Comparison of ENCODE assay signal across 35 cellular contexts in genomic region chr4:100516225-100516624, GRCh38. TPM values are rescaled to one million over a fixed set of nuclear protein-coding genes. Genes with fewer than 3 reads are reported as not detected.
DNase-seq lines count a peak whose midpoint lies in the region; ATAC-seq, FAIRE-seq and TF ChIP-seq lines count a peak whose summit lies in the region.
"Had no signal": no experiment of that assay in that cellular context is flagged by ENCODE, and none has a peak within 500 bp of the region (broad histone marks: within the 10 kb centered on the region; RNA-seq: fewer than 3 reads in every experiment).

No MANE protein-coding gene starts in this region.

- H3K4me3 ChIP-seq in AG10803 (ENCODE audit: low read length) = no peak overlapping the region
- no peak overlapping the region for H3K4me3 ChIP-seq in bronchial epithelial cell (ENCODE audit: low read depth, low read length)
- peak overlapping the region; percentile 7 to 26 for H3K4me3 ChIP-seq in left lung
- peak overlapping the region; percentile 23 to 48 (median 36) for H3K4me3 ChIP-seq in gastrocnemius medialis
- H3K4me3 ChIP-seq: BLaER1 treated with 17β-estradiol and CSF1 and Interleukin-3, amounts not matched to agents 10 nM and 100 nM had no signal

- TF ChIP-seq CTCF in AG10803 (conservative IDR thresholded peaks at IDR 0.05; ENCODE audit: low read length) (no peak), bronchial epithelial cell (IDR thresholded peaks at IDR 0.05; ENCODE audit: insufficient read depth, low read length, severe bottlenecking) (no peak), left lung (IDR thresholded peaks at IDR 0.05) (no peak), gastrocnemius medialis (IDR thresholded peaks at IDR 0.05 in 4 of 5, conservative IDR thresholded peaks at IDR 0.05 in 1 of 5) (no peak), CD14-positive monocyte (IDR thresholded peaks at IDR 0.05) (no peak)

- peaks cover 3% of the 10 kb centered on the region for H3K4me1 Mint-ChIP-seq in CD14-positive monocyte
- H3K4me1 Mint-ChIP-seq: naive thymus-derived CD8-positive, alpha-beta T cell had no signal

- H3K4me1 ChIP-seq in left lung = no peaks in the 10 kb centered on the region
- H3K4me1 ChIP-seq in gastrocnemius medialis = peaks cover 0 to 12% of the 10 kb centered on the region in 2 donors
- H3K4me1 ChIP-seq: Peyer's patch had no signal

- no peaks in the 10 kb centered on the region for H3K9me3 ChIP-seq in left lung
- H3K9me3 ChIP-seq in gastrocnemius medialis = no peaks in the 10 kb centered on the region
- H3K9me3 ChIP-seq: BLaER1 treated with 17β-estradiol and CSF1 and Interleukin-3, amounts not matched to agents 10 nM and 100 nM; Peyer's patch; thyroid gland had no signal

- no peak for TF ChIP-seq POLR2A in gastrocnemius medialis (IDR thresholded peaks at IDR 0.05)

- no peak overlapping the region for H3K4me3 Mint-ChIP-seq in CD14-positive monocyte
- H3K4me3 Mint-ChIP-seq: activated CD8-positive, alpha-beta T cell treated with anti-CD3 and anti-CD28 coated beads, Interleukin-2, amount 10 ng/mL, durations not matched to agents 7 days and 5 days; endodermal cell; immature natural killer cell; naive thymus-derived CD8-positive, alpha-beta T cell had no signal

- H3K36me3 ChIP-seq in bronchial epithelial cell (ENCODE audit: control insufficient read depth, insufficient read depth, low read length) (no peaks in the 10 kb centered on the region), left lung (no peaks in the 10 kb centered on the region), gastrocnemius medialis (no peaks in the 10 kb centered on the region)
- H3K36me3 ChIP-seq: BLaER1 treated with 17β-estradiol and CSF1 and Interleukin-3, amounts not matched to agents 10 nM and 100 nM; Peyer's patch; thyroid gland had no signal

- intact Hi-C loops in left lung (cut with DNase I) (no loop called here), gastrocnemius medialis (cut with DNase I; ENCODE audit: low total_unique reads) (no loop called here), CD14-positive monocyte (cut with micrococcal nuclease) (no loop called here)

- no peaks in the 10 kb centered on the region for H3K36me3 Mint-ChIP-seq in CD14-positive monocyte
- H3K36me3 Mint-ChIP-seq: naive thymus-derived CD8-positive, alpha-beta T cell had no signal

- H3K27ac Mint-ChIP-seq in CD14-positive monocyte = no peak overlapping the region
- H3K27ac Mint-ChIP-seq: activated CD8-positive, alpha-beta T cell treated with anti-CD3 and anti-CD28 coated beads, Interleukin-2, amount 10 ng/mL, durations not matched to agents 7 days and 5 days; activated naive CD4-positive, alpha-beta T cell treated with anti-CD3 and anti-CD28 coated beads, Interleukin-2, amount 50 U/mL, for 72 hours; activated T-helper 2 cell treated with anti-CD3 and anti-CD28 coated beads, Interferon-gamma antibody, Interleukin-2, Interleukin-4, amounts not matched to agents 10 μg/mL and 5 μg/mL and 100 μg/mL, durations not matched to agents 14 hours and 24 hours and 36 hours; endodermal cell; immature natural killer cell; naive thymus-derived CD8-positive, alpha-beta T cell had no signal

- in situ Hi-C loops in gastrocnemius medialis (cut with MboI; ENCODE audit: low sequenced_read_pairs in 4 of 4) = no loop called here

- H3K27me3 Mint-ChIP-seq in CD14-positive monocyte (ENCODE audit: low read depth in 3 of 3) = peaks cover 19 to 27% (median 22%) of the 10 kb centered on the region in 3 donors

- DNase-seq in AG10803 (ENCODE audit: low read depth) = peak; percentile 8
- DNase-seq in bronchial epithelial cell (ENCODE audit: low read depth) = no peak
- no peak for DNase-seq in left lung
- no peak for DNase-seq in gastrocnemius medialis
- no peak for DNase-seq in CD14-positive monocyte (ENCODE audit: low spot score)
- no peak for DNase-seq in substantia nigra (lab: John Stamatoyannopoulos, UW)
- DNase-seq: activated CD4-positive, alpha-beta T cell treated with anti-CD3 and anti-CD28 coated beads for 4 hours; activated CD8-positive, alpha-beta T cell treated with anti-CD3 and anti-CD28 coated beads, Interleukin-2, amount 10 ng/mL, durations not matched to agents 7 days and 5 days; anterior cingulate cortex; DMS153; endodermal cell; foreskin melanocyte; hypothalamus; immature natural killer cell; midbrain; naive thymus-derived CD8-positive, alpha-beta T cell; NCI-H446 treated with DMSO at 0.1 percent for 48 hours; NCI-H82; Peyer's patch; retina; SIG-M5; stimulated activated CD4-positive, alpha-beta T cell treated with anti-CD3 and anti-CD28 coated beads, Interleukin-1b, Interleukin-23, amount 100 ng/mL, for 48 hours; stimulated activated naive CD8-positive, alpha-beta T cell treated with anti-CD3 and anti-CD28 coated beads, Interleukin-15, Interleukin-2, amounts not matched to agents 100 U/mL and 50 U/mL, for 24 hours; T1000; thyroid gland had no signal

- H3K9me3 Mint-ChIP-seq in CD14-positive monocyte = peaks cover 0 to 3% (median 0%) of the 10 kb centered on the region in 7 donors
- H3K9me3 Mint-ChIP-seq: activated naive CD4-positive, alpha-beta T cell treated with anti-CD3 and anti-CD28 coated beads, Interleukin-2, amount 50 U/mL, for 72 hours; activated T-helper 2 cell treated with anti-CD3 and anti-CD28 coated beads, Interferon-gamma antibody, Interleukin-2, Interleukin-4, amounts not matched to agents 10 μg/mL and 5 μg/mL and 100 μg/mL, durations not matched to agents 14 hours and 24 hours and 36 hours; endodermal cell; immature natural killer cell; naive thymus-derived CD8-positive, alpha-beta T cell had no signal

- no peaks in the 10 kb centered on the region for H3K27me3 ChIP-seq in bronchial epithelial cell (ENCODE audit: control insufficient read depth, insufficient read depth, low read length)
- H3K27me3 ChIP-seq in left lung = no peaks in the 10 kb centered on the region
- H3K27me3 ChIP-seq in gastrocnemius medialis = no peaks in the 10 kb centered on the region
- H3K27me3 ChIP-seq: BLaER1 treated with 17β-estradiol and CSF1 and Interleukin-3, amounts not matched to agents 10 nM and 100 nM; Peyer's patch; thyroid gland had no signal

- FAIRE-seq in bronchial epithelial cell (lab: Jason Lieb, UNC) = peak; percentile 43
- FAIRE-seq: GM19239, H1 had no signal

- H3K27ac ChIP-seq in left lung = peak overlapping the region in 1 of 2 donors; percentile 57
- peak overlapping the region; percentile 52 to 74 (median 57) for H3K27ac ChIP-seq in gastrocnemius medialis
- H3K27ac ChIP-seq in substantia nigra (ENCODE audit: low read depth, low read length, poor library complexity, severe bottlenecking) = no peak overlapping the region
- H3K27ac ChIP-seq: BLaER1 treated with 17β-estradiol and CSF1 and Interleukin-3, amounts not matched to agents 10 nM and 100 nM; VCaP had no signal

- ATAC-seq in left lung (no peak), gastrocnemius medialis (no peak), GM19452 (IDR thresholded peaks at IDR 0.05; ENCODE audit: unreplicated experiment) (no peak), HG03108 (IDR thresholded peaks at IDR 0.05; ENCODE audit: unreplicated experiment) (no peak)
- ATAC-seq: activated CD8-positive, alpha-beta T cell treated with anti-CD3 and anti-CD28 coated beads, Interleukin-2, amount 10 ng/mL, durations not matched to agents 7 days and 5 days; activated naive CD4-positive, alpha-beta T cell treated with anti-CD3 and anti-CD28 coated beads, Interleukin-2, amount 50 U/mL, for 72 hours; naive thymus-derived CD8-positive, alpha-beta T cell; stimulated activated naive CD8-positive, alpha-beta T cell treated with anti-CD3 and anti-CD28 coated beads, Interleukin-15, Interleukin-2, amounts not matched to agents 100 U/mL and 50 U/mL, for 24 hours had no signal

RNA-seq across cellular contexts. Expression of gene EMCN, which starts 1.6 kb away (rescaled TPM):
- total RNA-seq in bronchial epithelial cell (not detected in 2 replicates), left lung (10 to 100 TPM; 41.7 to 46.1 TPM), gastrocnemius medialis (10 to 100 TPM; 10.8 to 27.5 (median 12.2) TPM)
- polyA plus RNA-seq in CD14-positive monocyte = not detected
- total RNA-seq: activated CD8-positive, alpha-beta T cell treated with anti-CD3 and anti-CD28 coated beads, Interleukin-2, amount 10 ng/mL, durations not matched to agents 7 days and 5 days; activated naive CD4-positive, alpha-beta T cell treated with anti-CD3 and anti-CD28 coated beads, Interleukin-2, amount 50 U/mL, for 72 hours; activated T-helper 2 cell treated with anti-CD3 and anti-CD28 coated beads, Interferon-gamma antibody, Interleukin-2, Interleukin-4, amounts not matched to agents 10 μg/mL and 5 μg/mL and 100 μg/mL, durations not matched to agents 14 hours and 24 hours and 36 hours; endodermal cell; H1; HT1080; naive thymus-derived CD8-positive, alpha-beta T cell; osteoblast had no signal
- polyA plus RNA-seq: H1; immature natural killer cell; naive thymus-derived CD8-positive, alpha-beta T cell had no signal

Comparison
In these comparisons a context has a peak if more than half of its experiments do, and no peak if none do; other contexts are left out.
1. H3K4me3 ChIP-seq: peak in left lung (2 of 2) and gastrocnemius medialis (4 of 4); none in AG10803 (single experiment) and bronchial epithelial cell (single experiment).
2. RNA of gene EMCN, which starts 1.6 kb away (total RNA-seq): 41.7 to 46.1 TPM in left lung and 10.8 to 27.5 TPM in gastrocnemius medialis; not detected in bronchial epithelial cell; every median in the first group is over 10 times any median in the second.